ENCODE assay signal across 1 cellular context in genomic region chr13:106098778-106099177, GRCh38.
TF ChIP-seq lines count a peak whose summit lies in the region.

No MANE protein-coding gene starts in this region.

TF ChIP-seq in GM23338, 12 proteins besides CTCF, POLR2A, EP300 and RAD21 (continued from another document):
- TF ChIP-seq, protein P1, sequence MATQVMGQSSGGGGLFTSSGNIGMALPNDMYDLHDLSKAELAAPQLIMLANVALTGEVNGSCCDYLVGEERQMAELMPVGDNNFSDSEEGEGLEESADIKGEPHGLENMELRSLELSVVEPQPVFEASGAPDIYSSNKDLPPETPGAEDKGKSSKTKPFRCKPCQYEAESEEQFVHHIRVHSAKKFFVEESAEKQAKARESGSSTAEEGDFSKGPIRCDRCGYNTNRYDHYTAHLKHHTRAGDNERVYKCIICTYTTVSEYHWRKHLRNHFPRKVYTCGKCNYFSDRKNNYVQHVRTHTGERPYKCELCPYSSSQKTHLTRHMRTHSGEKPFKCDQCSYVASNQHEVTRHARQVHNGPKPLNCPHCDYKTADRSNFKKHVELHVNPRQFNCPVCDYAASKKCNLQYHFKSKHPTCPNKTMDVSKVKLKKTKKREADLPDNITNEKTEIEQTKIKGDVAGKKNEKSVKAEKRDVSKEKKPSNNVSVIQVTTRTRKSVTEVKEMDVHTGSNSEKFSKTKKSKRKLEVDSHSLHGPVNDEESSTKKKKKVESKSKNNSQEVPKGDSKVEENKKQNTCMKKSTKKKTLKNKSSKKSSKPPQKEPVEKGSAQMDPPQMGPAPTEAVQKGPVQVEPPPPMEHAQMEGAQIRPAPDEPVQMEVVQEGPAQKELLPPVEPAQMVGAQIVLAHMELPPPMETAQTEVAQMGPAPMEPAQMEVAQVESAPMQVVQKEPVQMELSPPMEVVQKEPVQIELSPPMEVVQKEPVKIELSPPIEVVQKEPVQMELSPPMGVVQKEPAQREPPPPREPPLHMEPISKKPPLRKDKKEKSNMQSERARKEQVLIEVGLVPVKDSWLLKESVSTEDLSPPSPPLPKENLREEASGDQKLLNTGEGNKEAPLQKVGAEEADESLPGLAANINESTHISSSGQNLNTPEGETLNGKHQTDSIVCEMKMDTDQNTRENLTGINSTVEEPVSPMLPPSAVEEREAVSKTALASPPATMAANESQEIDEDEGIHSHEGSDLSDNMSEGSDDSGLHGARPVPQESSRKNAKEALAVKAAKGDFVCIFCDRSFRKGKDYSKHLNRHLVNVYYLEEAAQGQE (IDR thresholded peaks at IDR 0.05; ENCODE audit: unreplicated experiment): no peak
- TF ChIP-seq EZH2phosphoT487 (IDR thresholded peaks at IDR 0.05; ENCODE audit: unreplicated experiment) (no peak), EZH2 (IDR thresholded peaks at IDR 0.05; ENCODE audit: low read depth, unreplicated experiment) (no peak), CREB1 (CRISPR knock-in tag; IDR thresholded peaks at IDR 0.05; ENCODE audit: low read depth) (no peak), NANOG (IDR thresholded peaks at IDR 0.05; ENCODE audit: borderline replicate concordance) (no peak), ZNF331 (CRISPR knock-in tag; IDR thresholded peaks at IDR 0.05; ENCODE audit: low read depth) (no peak), ZNF114 (CRISPR knock-in tag; IDR thresholded peaks at IDR 0.05) (no peak), STAT1 (IDR thresholded peaks at IDR 0.05; ENCODE audit: unreplicated experiment) (no peak)
- TF ChIP-seq, protein P2, sequence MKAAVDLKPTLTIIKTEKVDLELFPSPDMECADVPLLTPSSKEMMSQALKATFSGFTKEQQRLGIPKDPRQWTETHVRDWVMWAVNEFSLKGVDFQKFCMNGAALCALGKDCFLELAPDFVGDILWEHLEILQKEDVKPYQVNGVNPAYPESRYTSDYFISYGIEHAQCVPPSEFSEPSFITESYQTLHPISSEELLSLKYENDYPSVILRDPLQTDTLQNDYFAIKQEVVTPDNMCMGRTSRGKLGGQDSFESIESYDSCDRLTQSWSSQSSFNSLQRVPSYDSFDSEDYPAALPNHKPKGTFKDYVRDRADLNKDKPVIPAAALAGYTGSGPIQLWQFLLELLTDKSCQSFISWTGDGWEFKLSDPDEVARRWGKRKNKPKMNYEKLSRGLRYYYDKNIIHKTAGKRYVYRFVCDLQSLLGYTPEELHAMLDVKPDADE (IDR thresholded peaks at IDR 0.05): no peak
